Comparison of ENCODE assay signal across 14 cellular contexts in the genomic region with DNA sequence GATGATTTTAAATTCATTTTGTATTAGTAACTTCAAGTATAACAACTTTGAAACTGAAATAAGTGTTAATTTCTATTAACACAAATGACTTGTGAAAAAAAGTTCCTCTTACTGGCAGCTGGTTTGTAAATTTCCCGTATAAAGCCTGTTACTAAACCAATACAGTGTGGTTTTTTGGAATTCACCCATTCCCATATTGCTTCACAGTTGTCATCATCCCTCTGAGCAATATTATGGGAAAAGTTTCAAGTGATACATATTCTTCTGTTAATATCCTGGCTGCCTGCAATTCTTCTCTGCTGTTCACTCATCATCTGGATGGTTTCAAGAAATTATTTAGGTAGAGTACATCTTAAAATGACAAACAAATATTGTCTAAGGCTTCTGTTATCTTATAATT.
"Had no signal": no experiment of that assay in that cellular context is flagged by ENCODE, and none has a peak within 500 bp of the region (broad histone marks: within the 10 kb centered on the region; RNA-seq: fewer than 3 reads in every experiment).

No MANE protein-coding gene starts in this region.

- DNase-seq: effector memory CD4-positive, alpha-beta T cell; heart right ventricle; hypothalamus; kidney glomerular epithelial cell; mucosa of descending colon; natural killer cell; posterior cingulate gyrus; stimulated activated CD4-positive, alpha-beta T cell treated with anti-CD3 and anti-CD28 coated beads, Interleukin-12 subunit alpha, Interleukin-12 subunit beta, amount 100 ng/mL, for 4 hours; stimulated activated naive CD4-positive, alpha-beta T cell treated with Interleukin-2 at 50 U/mL for 16 hours; thyroid gland had no signal

- H3K4me3 ChIP-seq: esophagus muscularis mucosa, heart right ventricle, mucosa of descending colon, skin epidermis, suprapubic skin, thyroid gland had no signal

- ATAC-seq: mucosa of descending colon, natural killer cell, sciatic nerve had no signal
